In the genomic region with DNA sequence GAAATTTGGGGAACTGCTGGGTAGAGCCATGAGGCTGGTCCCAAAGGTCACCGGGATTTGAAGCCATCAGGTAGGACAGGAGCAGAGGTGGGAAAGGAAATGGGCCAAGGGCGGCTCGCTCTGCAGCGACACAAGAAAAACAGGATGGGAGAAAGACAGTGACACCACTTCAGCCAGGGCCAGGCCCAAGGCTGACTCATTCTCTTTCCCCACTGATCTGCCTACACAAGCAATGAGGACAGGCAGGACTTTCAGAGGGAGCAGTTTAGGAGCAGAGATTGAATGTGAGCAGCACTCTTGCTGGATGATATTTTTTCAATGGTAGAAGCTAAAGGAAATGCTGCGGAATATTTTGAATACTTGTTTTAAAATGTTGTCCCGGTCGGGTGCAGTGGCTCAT, we compare ENCODE assay signal across 11 cellular contexts. TPM values are rescaled to one million over a fixed set of nuclear protein-coding genes. Genes with fewer than 3 reads are reported as not detected.
A peak's percentile ranks its signal among the peaks of the same experiment; 100 is the strongest.
DNase-seq lines count a peak whose midpoint lies in the region; ATAC-seq and TF ChIP-seq lines count a peak whose summit lies in the region.
"Had no signal": no experiment of that assay in that cellular context is flagged by ENCODE, and none has a peak within 500 bp of the region (broad histone marks: within the 10 kb centered on the region; RNA-seq: fewer than 3 reads in every experiment).

No MANE protein-coding gene starts in this region.

- H3K27ac Mint-ChIP-seq in activated CD8-positive, alpha-beta T cell treated with anti-CD3 and anti-CD28 coated beads, Interleukin-2, amount 10 ng/mL, durations not matched to agents 7 days and 5 days = peak overlapping the region; percentile 33
- no peak overlapping the region for H3K27ac Mint-ChIP-seq in activated CD8-positive, alpha-beta T cell treated with anti-CD3 and anti-CD28 coated beads for 36 hours
- H3K27ac Mint-ChIP-seq in T-helper 17 cell = peak overlapping the region; percentile 51
- H3K27ac Mint-ChIP-seq in progenitor cell of endocrine pancreas = no peak overlapping the region

- H3K4me3 Mint-ChIP-seq in activated CD8-positive, alpha-beta T cell treated with anti-CD3 and anti-CD28 coated beads, Interleukin-2, amount 10 ng/mL, durations not matched to agents 7 days and 5 days = no peak overlapping the region
- no peak overlapping the region for H3K4me3 Mint-ChIP-seq in activated CD8-positive, alpha-beta T cell treated with anti-CD3 and anti-CD28 coated beads for 36 hours
- H3K4me3 Mint-ChIP-seq in T-helper 17 cell = no peak overlapping the region
- no peak overlapping the region for H3K4me3 Mint-ChIP-seq in progenitor cell of endocrine pancreas (ENCODE audit: low read depth)

- no peaks in the 10 kb centered on the region for H3K9me3 Mint-ChIP-seq in activated CD8-positive, alpha-beta T cell treated with anti-CD3 and anti-CD28 coated beads, Interleukin-2, amount 10 ng/mL, durations not matched to agents 7 days and 5 days (ENCODE audit: insufficient read depth)
- H3K9me3 Mint-ChIP-seq in activated CD8-positive, alpha-beta T cell treated with anti-CD3 and anti-CD28 coated beads for 36 hours = no peaks in the 10 kb centered on the region
- no peaks in the 10 kb centered on the region for H3K9me3 Mint-ChIP-seq in progenitor cell of endocrine pancreas (ENCODE audit: low read depth)

- POLR2A ChIA-PET in activated CD8-positive, alpha-beta T cell treated with anti-CD3 and anti-CD28 coated beads, Interleukin-2, amount 10 ng/mL, durations not matched to agents 7 days and 5 days (lab: Charles Lee) = interaction anchor here (0.7 kb wide), 1 partner anchor 70 kb away, joined by 3 read pairs; a partner anchor contains a TSS
- POLR2A ChIA-PET in activated CD8-positive, alpha-beta T cell treated with anti-CD3 and anti-CD28 coated beads for 36 hours (lab: Charles Lee) = no interaction called here

- H3K36me3 Mint-ChIP-seq in activated CD8-positive, alpha-beta T cell treated with anti-CD3 and anti-CD28 coated beads, Interleukin-2, amount 10 ng/mL, durations not matched to agents 7 days and 5 days (ENCODE audit: low read depth) = peaks cover 24% of the 10 kb centered on the region
- H3K36me3 Mint-ChIP-seq in activated CD8-positive, alpha-beta T cell treated with anti-CD3 and anti-CD28 coated beads for 36 hours (ENCODE audit: low read depth) = peaks cover 26% of the 10 kb centered on the region
- H3K36me3 Mint-ChIP-seq in T-helper 17 cell (ENCODE audit: low read depth) (no peaks in the 10 kb centered on the region), progenitor cell of endocrine pancreas (ENCODE audit: insufficient read depth) (peaks cover 11% of the 10 kb centered on the region)

- no peaks in the 10 kb centered on the region for H3K27me3 Mint-ChIP-seq in activated CD8-positive, alpha-beta T cell treated with anti-CD3 and anti-CD28 coated beads, Interleukin-2, amount 10 ng/mL, durations not matched to agents 7 days and 5 days (ENCODE audit: low read depth)
- H3K27me3 Mint-ChIP-seq in activated CD8-positive, alpha-beta T cell treated with anti-CD3 and anti-CD28 coated beads for 36 hours = no peaks in the 10 kb centered on the region
- no peaks in the 10 kb centered on the region for H3K27me3 Mint-ChIP-seq in T-helper 17 cell
- H3K27me3 Mint-ChIP-seq in progenitor cell of endocrine pancreas = no peaks in the 10 kb centered on the region

- TF ChIP-seq CTCF in activated CD8-positive, alpha-beta T cell treated with anti-CD3 and anti-CD28 coated beads for 36 hours (IDR thresholded peaks at IDR 0.05) = no peak
- TF ChIP-seq CTCF in fibroblast of mammary gland (conservative IDR thresholded peaks at IDR 0.05; ENCODE audit: control insufficient read depth, insufficient read depth, low read depth, low read length) (no peak), progenitor cell of endocrine pancreas (IDR thresholded peaks at IDR 0.05; ENCODE audit: unreplicated experiment) (no peak)

- DNase-seq in activated CD8-positive, alpha-beta T cell treated with anti-CD3 and anti-CD28 coated beads, Interleukin-2, amount 10 ng/mL, durations not matched to agents 7 days and 5 days = no peak
- DNase-seq in activated CD8-positive, alpha-beta T cell treated with anti-CD3 and anti-CD28 coated beads for 36 hours = no peak
- no peak for DNase-seq in T-helper 17 cell
- peak; percentile 77 for DNase-seq in fibroblast of mammary gland (ENCODE audit: low read depth)
- peak; percentile 4 for DNase-seq in smooth muscle cell of the brain vasculature (ENCODE audit: low read depth, low spot score)
- DNase-seq in effector CD8-positive, alpha-beta T cell (lab: John Stamatoyannopoulos, UW) = no peak
- no peak for DNase-seq in left ventricle myocardium superior
- DNase-seq in progenitor cell of endocrine pancreas (ENCODE audit: low spot score, unreplicated experiment) = no peak
- DNase-seq: BE2C, NCI-H1436 had no signal

- ATAC-seq in activated CD8-positive, alpha-beta T cell treated with anti-CD3 and anti-CD28 coated beads, Interleukin-2, amount 10 ng/mL, durations not matched to agents 7 days and 5 days = no peak
- ATAC-seq in activated CD8-positive, alpha-beta T cell treated with anti-CD3 and anti-CD28 coated beads for 36 hours = no peak
- ATAC-seq in T-helper 17 cell (no peak), left ventricle myocardium superior (no peak)

- H3K9me3 ChIP-seq in T-helper 17 cell (ENCODE audit: control insufficient read depth, low read length, poor library complexity, severe bottlenecking) = no peaks in the 10 kb centered on the region
- H3K9me3 ChIP-seq: BE2C had no signal

- H3K4me3 ChIP-seq in fibroblast of mammary gland (ENCODE audit: control insufficient read depth, low read depth, low read length) = no peak overlapping the region
- H3K4me3 ChIP-seq: SK-N-MC had no signal

- peaks cover 32% of the 10 kb centered on the region for H3K4me1 Mint-ChIP-seq in activated CD8-positive, alpha-beta T cell treated with anti-CD3 and anti-CD28 coated beads, Interleukin-2, amount 10 ng/mL, durations not matched to agents 7 days and 5 days (ENCODE audit: low read depth)
- H3K4me1 Mint-ChIP-seq in activated CD8-positive, alpha-beta T cell treated with anti-CD3 and anti-CD28 coated beads for 36 hours (ENCODE audit: low read depth) = peaks cover 37% of the 10 kb centered on the region
- H3K4me1 Mint-ChIP-seq in T-helper 17 cell (peaks cover 30% of the 10 kb centered on the region), progenitor cell of endocrine pancreas (ENCODE audit: low read depth) (peaks cover 10% of the 10 kb centered on the region)

- intact Hi-C loops in activated CD8-positive, alpha-beta T cell treated with anti-CD3 and anti-CD28 coated beads for 36 hours (cut with micrococcal nuclease) = no loop called here
- intact Hi-C loops in left ventricle myocardium superior (cut with micrococcal nuclease) = no loop called here

- CTCF ChIA-PET in activated CD8-positive, alpha-beta T cell treated with anti-CD3 and anti-CD28 coated beads, Interleukin-2, amount 10 ng/mL, durations not matched to agents 7 days and 5 days (lab: Charles Lee) = no interaction called here
- CTCF ChIA-PET in activated CD8-positive, alpha-beta T cell treated with anti-CD3 and anti-CD28 coated beads for 36 hours (lab: Charles Lee) = no interaction called here

RNA-seq across cellular contexts. Expression of a gene that starts 3.5 kb away (rescaled TPM):
- 10 to 100 TPM; 43.4 to 46.3 TPM for total RNA-seq in activated CD8-positive, alpha-beta T cell treated with anti-CD3 and anti-CD28 coated beads, Interleukin-2, amount 10 ng/mL, durations not matched to agents 7 days and 5 days
- 10 to 100 TPM; 22.5 to 24.7 TPM for total RNA-seq in activated CD8-positive, alpha-beta T cell treated with anti-CD3 and anti-CD28 coated beads for 36 hours
- 100 to 1,000 TPM in 1 of 2 donors, 10 to 100 TPM in 1; 45.5 to 122 TPM for total RNA-seq in T-helper 17 cell
- total RNA-seq in left ventricle myocardium superior = 24.5 TPM
- total RNA-seq in progenitor cell of endocrine pancreas = 69.1 and 71.2 TPM in 2 replicates

Comparison
In these comparisons a context has a peak if more than half of its experiments do, and no peak if none do; other contexts are left out.
1. H3K27ac Mint-ChIP-seq: peak in activated CD8-positive, alpha-beta T cell treated with anti-CD3 and anti-CD28 coated beads, Interleukin-2, amount 10 ng/mL, durations not matched to agents 7 days and 5 days (single experiment) and T-helper 17 cell (single experiment); none in activated CD8-positive, alpha-beta T cell treated with anti-CD3 and anti-CD28 coated beads for 36 hours (single experiment) and progenitor cell of endocrine pancreas (single experiment).
2. DNase-seq: peak in fibroblast of mammary gland (single experiment) and smooth muscle cell of the brain vasculature (single experiment); none in activated CD8-positive, alpha-beta T cell treated with anti-CD3 and anti-CD28 coated beads, Interleukin-2, amount 10 ng/mL, durations not matched to agents 7 days and 5 days (single experiment), activated CD8-positive, alpha-beta T cell treated with anti-CD3 and anti-CD28 coated beads for 36 hours (single experiment), T-helper 17 cell (0 of 3), effector CD8-positive, alpha-beta T cell (single experiment), left ventricle myocardium superior (single experiment) and progenitor cell of endocrine pancreas (single experiment).